ENCODE assay signal across 38 cellular contexts in the genomic region with DNA sequence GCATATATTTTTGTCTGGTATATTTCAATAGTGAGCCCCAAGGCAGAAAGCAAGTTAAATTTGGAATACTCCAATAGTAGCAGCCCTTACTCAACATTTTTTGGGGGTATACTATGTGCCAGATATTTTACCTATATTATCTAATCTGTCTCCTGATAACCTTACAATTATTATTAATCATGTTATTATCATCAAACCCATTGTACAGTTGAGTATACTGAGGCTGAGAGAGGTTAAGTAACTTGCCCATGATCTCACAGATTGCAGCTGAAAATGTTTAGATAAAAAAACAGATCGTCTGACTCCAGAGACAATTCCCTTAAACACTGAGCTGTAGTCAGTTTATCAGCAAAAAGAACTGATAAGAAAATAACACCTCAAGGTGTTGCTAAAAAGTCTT.
"Had no signal": no experiment of that assay in that cellular context is flagged by ENCODE, and none has a peak within 500 bp of the region (broad histone marks: within the 10 kb centered on the region; RNA-seq: fewer than 3 reads in every experiment).

No MANE protein-coding gene starts in this region.

- ATAC-seq: activated naive CD4-positive, alpha-beta T cell treated with anti-CD3 and anti-CD28 coated beads, Interleukin-2, amount 50 U/mL, for 72 hours; activated naive CD8-positive, alpha-beta T cell treated with anti-CD3 and anti-CD28 coated beads, Interleukin-2, amount 50 U/mL, for 24 hours; activated T-cell treated with anti-CD3 and anti-CD28 coated beads, Interleukin-2, amount 50 U/mL, for 4 hours; activated T-cell treated with anti-CD3 and anti-CD28 coated beads, Interleukin-2, amount 50 U/mL, for 72 hours; activated T-helper 17 cell treated with anti-CD3 and anti-CD28 coated beads, Interleukin-2, amount 50 U/mL, for 72 hours; body of pancreas had no signal

- H3K4me1 ChIP-seq: ascending aorta, body of pancreas, breast epithelium had no signal

- FAIRE-seq: bronchial epithelial cell had no signal

- DNase-seq: activated effector memory CD4-positive, alpha-beta T cell treated with anti-CD3 and anti-CD28 coated beads, Interleukin-2, amount 50 U/mL, for 16 hours; activated effector memory CD4-positive, alpha-beta T cell treated with Interleukin-2 at 50 U/mL for 16 hours; activated gamma-delta T cell; activated gamma-delta T cell treated with Interleukin-2 at 50 U/mL for 16 hours; activated naive CD4-positive, alpha-beta T cell; activated naive CD4-positive, alpha-beta T cell treated with anti-CD3 and anti-CD28 coated beads for 36 hours; activated naive CD4-positive, alpha-beta T cell treated with anti-CD3 and anti-CD28 coated beads, Interleukin-2, amount 10 ng/mL, durations not matched to agents 7 days and 5 days; activated naive CD4-positive, alpha-beta T cell treated with anti-CD3 and anti-CD28 coated beads, Interleukin-2, amount 50 U/mL, for 16 hours; activated naive CD4-positive, alpha-beta T cell treated with Interleukin-2 at 50 U/mL for 16 hours; activated naive CD8-positive, alpha-beta T cell treated with anti-CD3 and anti-CD28 coated beads for 36 hours; activated naive CD8-positive, alpha-beta T cell treated with anti-CD3 and anti-CD28 coated beads, Interleukin-2, amount 10 ng/mL, durations not matched to agents 7 days and 5 days; activated naive CD8-positive, alpha-beta T cell treated with anti-CD3 and anti-CD28 coated beads, Interleukin-2, amount 50 U/mL, for 24 hours; activated T-cell treated with anti-CD3 and anti-CD28 coated beads, Interleukin-2, amount 50 U/mL, for 24 hours; activated T-cell treated with anti-CD3 and anti-CD28 coated beads, Interleukin-2, amount 50 U/mL, for 4 hours; activated T-cell treated with anti-CD3 and anti-CD28 coated beads, Interleukin-2, amount 50 U/mL, for 48 hours; activated T-cell treated with anti-CD3 and anti-CD28 coated beads, Interleukin-2, amount 50 U/mL, for 72 hours; adrenal gland; amniotic stem cell; amygdala; anterior cingulate cortex; aorta; body of pancreas; brain microvascular endothelial cell; caudate nucleus; central memory CD4-positive, alpha-beta T cell; cerebellar nuclear complex had no signal

- H3K27ac ChIP-seq: adrenal gland, ascending aorta, body of pancreas, brain microvascular endothelial cell, breast epithelium, cardiac muscle cell had no signal

- H3K4me1 Mint-ChIP-seq: activated naive CD4-positive, alpha-beta T cell treated with anti-CD3 and anti-CD28 coated beads, Interleukin-2, amount 10 ng/mL, durations not matched to agents 7 days and 5 days; activated naive CD4-positive, alpha-beta T cell treated with anti-CD3 and anti-CD28 coated beads, Interleukin-2, amount 50 U/mL, for 24 hours; activated naive CD8-positive, alpha-beta T cell treated with anti-CD3 and anti-CD28 coated beads, Interleukin-2, amount 10 ng/mL, durations not matched to agents 7 days and 5 days; activated naive CD8-positive, alpha-beta T cell treated with anti-CD3 and anti-CD28 coated beads, Interleukin-2, amount 50 U/mL, for 24 hours; activated T-helper 17 cell treated with anti-CD3 and anti-CD28 coated beads, Interleukin-2, amount 50 U/mL, for 72 hours; central memory CD8-positive, alpha-beta T cell had no signal

- H3K36me3 Mint-ChIP-seq: activated naive CD4-positive, alpha-beta T cell treated with anti-CD3 and anti-CD28 coated beads, Interleukin-2, amount 10 ng/mL, durations not matched to agents 7 days and 5 days; activated naive CD4-positive, alpha-beta T cell treated with anti-CD3 and anti-CD28 coated beads, Interleukin-2, amount 50 U/mL, for 24 hours; activated naive CD4-positive, alpha-beta T cell treated with anti-CD3 and anti-CD28 coated beads, Interleukin-2, amount 50 U/mL, for 72 hours; activated naive CD8-positive, alpha-beta T cell; activated naive CD8-positive, alpha-beta T cell treated with anti-CD3 and anti-CD28 coated beads for 36 hours; activated naive CD8-positive, alpha-beta T cell treated with anti-CD3 and anti-CD28 coated beads, Interleukin-2, amount 10 ng/mL, durations not matched to agents 7 days and 5 days; brain had no signal

- H3K36me3 ChIP-seq: adrenal gland, ascending aorta, brain microvascular endothelial cell, breast epithelium, cardiac muscle cell had no signal

- H3K27ac Mint-ChIP-seq: activated naive CD4-positive, alpha-beta T cell treated with anti-CD3 and anti-CD28 coated beads for 36 hours; activated naive CD4-positive, alpha-beta T cell treated with anti-CD3 and anti-CD28 coated beads, Interleukin-2, amount 10 ng/mL, durations not matched to agents 7 days and 5 days; activated naive CD4-positive, alpha-beta T cell treated with anti-CD3 and anti-CD28 coated beads, Interleukin-2, amount 50 U/mL, for 24 hours; activated naive CD4-positive, alpha-beta T cell treated with anti-CD3 and anti-CD28 coated beads, Interleukin-2, amount 50 U/mL, for 72 hours; activated naive CD8-positive, alpha-beta T cell; activated naive CD8-positive, alpha-beta T cell treated with anti-CD3 and anti-CD28 coated beads for 36 hours; activated naive CD8-positive, alpha-beta T cell treated with anti-CD3 and anti-CD28 coated beads, Interleukin-2, amount 10 ng/mL, durations not matched to agents 7 days and 5 days; activated naive CD8-positive, alpha-beta T cell treated with anti-CD3 and anti-CD28 coated beads, Interleukin-2, amount 50 U/mL, for 24 hours; activated T-cell treated with anti-CD3 and anti-CD28 coated beads, Interleukin-2, amount 50 U/mL, for 24 hours; activated T-cell treated with anti-CD3 and anti-CD28 coated beads, Interleukin-2, amount 50 U/mL, for 72 hours; activated T-helper 1 cell treated with anti-CD3 and anti-CD28 coated beads, Interleukin-12 subunit alpha, Interleukin-12 subunit beta, Interleukin-2, Interleukin-4 antibody, amounts not matched to agents 30 ng/mL and 10 ng/mL and 1 ng/mL, durations not matched to agents 14 hours and 24 hours and 36 hours; activated T-helper 17 cell treated with anti-CD3 and anti-CD28 coated beads, Interleukin-2, amount 50 U/mL, for 72 hours; activated T-helper 2 cell treated with anti-CD3 and anti-CD28 coated beads, Interferon-gamma antibody, Interleukin-2, Interleukin-4, amounts not matched to agents 10 μg/mL and 5 μg/mL and 100 μg/mL, durations not matched to agents 14 hours and 24 hours and 36 hours; brain had no signal

- H3K9me3 Mint-ChIP-seq: activated naive CD4-positive, alpha-beta T cell treated with anti-CD3 and anti-CD28 coated beads for 36 hours; activated naive CD4-positive, alpha-beta T cell treated with anti-CD3 and anti-CD28 coated beads, Interleukin-2, amount 10 ng/mL, durations not matched to agents 7 days and 5 days; activated naive CD4-positive, alpha-beta T cell treated with anti-CD3 and anti-CD28 coated beads, Interleukin-2, amount 50 U/mL, for 24 hours; activated naive CD4-positive, alpha-beta T cell treated with anti-CD3 and anti-CD28 coated beads, Interleukin-2, amount 50 U/mL, for 72 hours; activated naive CD8-positive, alpha-beta T cell treated with anti-CD3 and anti-CD28 coated beads for 36 hours; activated naive CD8-positive, alpha-beta T cell treated with anti-CD3 and anti-CD28 coated beads, Interleukin-2, amount 10 ng/mL, durations not matched to agents 7 days and 5 days; activated naive CD8-positive, alpha-beta T cell treated with anti-CD3 and anti-CD28 coated beads, Interleukin-2, amount 50 U/mL, for 24 hours; activated T-cell treated with anti-CD3 and anti-CD28 coated beads, Interleukin-2, amount 50 U/mL, for 24 hours; activated T-cell treated with anti-CD3 and anti-CD28 coated beads, Interleukin-2, amount 50 U/mL, for 4 hours; activated T-cell treated with anti-CD3 and anti-CD28 coated beads, Interleukin-2, amount 50 U/mL, for 72 hours; activated T-helper 1 cell treated with anti-CD3 and anti-CD28 coated beads, Interleukin-12 subunit alpha, Interleukin-12 subunit beta, Interleukin-2, Interleukin-4 antibody, amounts not matched to agents 30 ng/mL and 10 ng/mL and 1 ng/mL, durations not matched to agents 14 hours and 24 hours and 36 hours; activated T-helper 17 cell treated with anti-CD3 and anti-CD28 coated beads, Interleukin-2, amount 50 U/mL, for 72 hours; activated T-helper 2 cell treated with anti-CD3 and anti-CD28 coated beads, Interferon-gamma antibody, Interleukin-2, Interleukin-4, amounts not matched to agents 10 μg/mL and 5 μg/mL and 100 μg/mL, durations not matched to agents 14 hours and 24 hours and 36 hours; brain; central memory CD8-positive, alpha-beta T cell had no signal

- H3K27me3 ChIP-seq: ascending aorta, body of pancreas, cardiac muscle cell had no signal

- H3K4me3 ChIP-seq: adrenal gland, ascending aorta, body of pancreas, breast epithelium, cardiac muscle cell had no signal

- H3K4me3 Mint-ChIP-seq: activated naive CD4-positive, alpha-beta T cell treated with anti-CD3 and anti-CD28 coated beads for 36 hours; activated naive CD4-positive, alpha-beta T cell treated with anti-CD3 and anti-CD28 coated beads, Interleukin-2, amount 10 ng/mL, durations not matched to agents 7 days and 5 days; activated naive CD4-positive, alpha-beta T cell treated with anti-CD3 and anti-CD28 coated beads, Interleukin-2, amount 50 U/mL, for 24 hours; activated naive CD8-positive, alpha-beta T cell; activated naive CD8-positive, alpha-beta T cell treated with anti-CD3 and anti-CD28 coated beads for 36 hours; activated naive CD8-positive, alpha-beta T cell treated with anti-CD3 and anti-CD28 coated beads, Interleukin-2, amount 10 ng/mL, durations not matched to agents 7 days and 5 days; activated naive CD8-positive, alpha-beta T cell treated with anti-CD3 and anti-CD28 coated beads, Interleukin-2, amount 50 U/mL, for 24 hours; activated T-cell treated with anti-CD3 and anti-CD28 coated beads, Interleukin-2, amount 50 U/mL, for 24 hours; activated T-cell treated with anti-CD3 and anti-CD28 coated beads, Interleukin-2, amount 50 U/mL, for 4 hours; activated T-cell treated with anti-CD3 and anti-CD28 coated beads, Interleukin-2, amount 50 U/mL, for 72 hours; activated T-helper 1 cell treated with anti-CD3 and anti-CD28 coated beads, Interleukin-12 subunit alpha, Interleukin-12 subunit beta, Interleukin-2, Interleukin-4 antibody, amounts not matched to agents 30 ng/mL and 10 ng/mL and 1 ng/mL, durations not matched to agents 14 hours and 24 hours and 36 hours; activated T-helper 17 cell treated with anti-CD3 and anti-CD28 coated beads, Interleukin-2, amount 50 U/mL, for 72 hours; brain; central memory CD8-positive, alpha-beta T cell had no signal

- H3K9me3 ChIP-seq: adrenal gland, ascending aorta, body of pancreas, breast epithelium had no signal

- H3K27me3 Mint-ChIP-seq: activated naive CD4-positive, alpha-beta T cell treated with anti-CD3 and anti-CD28 coated beads, Interleukin-2, amount 50 U/mL, for 24 hours; activated naive CD8-positive, alpha-beta T cell; activated naive CD8-positive, alpha-beta T cell treated with anti-CD3 and anti-CD28 coated beads for 36 hours; activated T-helper 17 cell treated with anti-CD3 and anti-CD28 coated beads, Interleukin-2, amount 50 U/mL, for 72 hours; central memory CD8-positive, alpha-beta T cell had no signal
